ENCODE assay signal across 1 cellular context in the genomic region with DNA sequence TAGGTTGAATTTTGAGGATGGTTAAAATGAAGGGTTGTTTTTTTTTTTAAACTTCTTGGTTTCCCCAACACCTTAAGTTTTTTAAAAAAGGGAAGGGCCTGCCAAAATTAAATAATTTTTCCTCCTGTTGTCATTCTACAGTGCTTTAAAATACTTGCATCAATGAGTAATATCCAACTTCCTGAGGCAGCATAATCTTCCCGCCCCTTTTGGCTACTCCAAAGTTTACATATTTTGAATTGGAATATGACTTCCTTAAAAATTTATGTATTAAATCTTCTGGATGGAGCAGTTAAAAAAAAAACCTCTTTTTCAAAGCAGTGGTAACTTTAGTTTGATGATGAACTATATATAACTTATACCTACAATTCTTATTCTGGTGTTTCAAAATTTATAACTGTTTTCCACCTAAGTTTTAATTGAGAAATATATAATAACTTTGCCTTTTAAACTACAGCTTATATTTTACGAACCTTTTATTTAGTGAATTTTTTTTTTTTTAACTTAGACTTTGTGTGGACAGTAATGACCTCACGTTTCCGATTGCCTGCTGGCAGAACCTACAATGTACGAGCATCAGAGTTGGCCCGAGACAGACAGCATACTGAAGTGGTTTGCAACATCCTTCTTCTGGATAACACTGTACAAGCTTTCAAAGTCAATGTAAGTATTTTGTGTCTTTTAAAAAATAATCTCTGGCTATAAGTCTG.
TF ChIP-seq lines count a peak whose summit lies in the region.

No MANE protein-coding gene starts in this region.

TF ChIP-seq in GM23338, 12 proteins besides CTCF, POLR2A, EP300 and RAD21 (continued from another document):
- TF ChIP-seq, protein P1, sequence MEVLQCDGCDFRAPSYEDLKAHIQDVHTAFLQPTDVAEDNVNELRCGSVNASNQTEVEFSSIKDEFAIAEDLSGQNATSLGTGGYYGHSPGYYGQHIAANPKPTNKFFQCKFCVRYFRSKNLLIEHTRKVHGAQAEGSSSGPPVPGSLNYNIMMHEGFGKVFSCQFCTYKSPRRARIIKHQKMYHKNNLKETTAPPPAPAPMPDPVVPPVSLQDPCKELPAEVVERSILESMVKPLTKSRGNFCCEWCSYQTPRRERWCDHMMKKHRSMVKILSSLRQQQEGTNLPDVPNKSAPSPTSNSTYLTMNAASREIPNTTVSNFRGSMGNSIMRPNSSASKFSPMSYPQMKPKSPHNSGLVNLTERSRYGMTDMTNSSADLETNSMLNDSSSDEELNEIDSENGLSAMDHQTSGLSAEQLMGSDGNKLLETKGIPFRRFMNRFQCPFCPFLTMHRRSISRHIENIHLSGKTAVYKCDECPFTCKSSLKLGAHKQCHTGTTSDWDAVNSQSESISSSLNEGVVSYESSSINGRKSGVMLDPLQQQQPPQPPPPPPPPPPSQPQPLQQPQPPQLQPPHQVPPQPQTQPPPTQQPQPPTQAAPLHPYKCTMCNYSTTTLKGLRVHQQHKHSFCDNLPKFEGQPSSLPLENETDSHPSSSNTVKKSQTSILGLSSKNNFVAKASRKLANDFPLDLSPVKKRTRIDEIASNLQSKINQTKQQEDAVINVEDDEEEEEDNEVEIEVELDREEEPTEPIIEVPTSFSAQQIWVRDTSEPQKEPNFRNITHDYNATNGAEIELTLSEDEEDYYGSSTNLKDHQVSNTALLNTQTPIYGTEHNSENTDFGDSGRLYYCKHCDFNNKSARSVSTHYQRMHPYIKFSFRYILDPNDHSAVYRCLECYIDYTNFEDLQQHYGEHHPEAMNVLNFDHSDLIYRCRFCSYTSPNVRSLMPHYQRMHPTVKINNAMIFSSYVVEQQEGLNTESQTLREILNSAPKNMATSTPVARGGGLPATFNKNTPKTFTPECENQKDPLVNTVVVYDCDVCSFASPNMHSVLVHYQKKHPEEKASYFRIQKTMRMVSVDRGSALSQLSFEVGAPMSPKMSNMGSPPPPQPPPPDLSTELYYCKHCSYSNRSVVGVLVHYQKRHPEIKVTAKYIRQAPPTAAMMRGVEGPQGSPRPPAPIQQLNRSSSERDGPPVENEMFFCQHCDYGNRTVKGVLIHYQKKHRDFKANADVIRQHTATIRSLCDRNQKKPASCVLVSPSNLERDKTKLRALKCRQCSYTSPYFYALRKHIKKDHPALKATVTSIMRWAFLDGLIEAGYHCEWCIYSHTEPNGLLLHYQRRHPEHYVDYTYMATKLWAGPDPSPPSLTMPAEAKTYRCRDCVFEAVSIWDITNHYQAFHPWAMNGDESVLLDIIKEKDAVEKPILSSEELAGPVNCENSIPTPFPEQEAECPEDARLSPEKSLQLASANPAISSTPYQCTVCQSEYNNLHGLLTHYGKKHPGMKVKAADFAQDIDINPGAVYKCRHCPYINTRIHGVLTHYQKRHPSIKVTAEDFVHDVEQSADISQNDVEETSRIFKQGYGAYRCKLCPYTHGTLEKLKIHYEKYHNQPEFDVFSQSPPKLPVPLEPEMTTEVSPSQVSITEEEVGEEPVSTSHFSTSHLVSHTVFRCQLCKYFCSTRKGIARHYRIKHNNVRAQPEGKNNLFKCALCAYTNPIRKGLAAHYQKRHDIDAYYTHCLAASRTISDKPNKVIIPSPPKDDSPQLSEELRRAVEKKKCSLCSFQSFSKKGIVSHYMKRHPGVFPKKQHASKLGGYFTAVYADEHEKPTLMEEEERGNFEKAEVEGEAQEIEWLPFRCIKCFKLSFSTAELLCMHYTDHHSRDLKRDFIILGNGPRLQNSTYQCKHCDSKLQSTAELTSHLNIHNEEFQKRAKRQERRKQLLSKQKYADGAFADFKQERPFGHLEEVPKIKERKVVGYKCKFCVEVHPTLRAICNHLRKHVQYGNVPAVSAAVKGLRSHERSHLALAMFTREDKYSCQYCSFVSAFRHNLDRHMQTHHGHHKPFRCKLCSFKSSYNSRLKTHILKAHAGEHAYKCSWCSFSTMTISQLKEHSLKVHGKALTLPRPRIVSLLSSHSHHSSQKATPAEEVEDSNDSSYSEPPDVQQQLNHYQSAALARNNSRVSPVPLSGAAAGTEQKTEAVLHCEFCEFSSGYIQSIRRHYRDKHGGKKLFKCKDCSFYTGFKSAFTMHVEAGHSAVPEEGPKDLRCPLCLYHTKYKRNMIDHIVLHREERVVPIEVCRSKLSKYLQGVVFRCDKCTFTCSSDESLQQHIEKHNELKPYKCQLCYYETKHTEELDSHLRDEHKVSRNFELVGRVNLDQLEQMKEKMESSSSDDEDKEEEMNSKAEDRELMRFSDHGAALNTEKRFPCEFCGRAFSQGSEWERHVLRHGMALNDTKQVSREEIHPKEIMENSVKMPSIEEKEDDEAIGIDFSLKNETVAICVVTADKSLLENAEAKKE (CRISPR knock-in tag; IDR thresholded peaks at IDR 0.05): no peak
- TF ChIP-seq NANOG (IDR thresholded peaks at IDR 0.05; ENCODE audit: borderline replicate concordance) (no peak), EZH2phosphoT487 (IDR thresholded peaks at IDR 0.05; ENCODE audit: unreplicated experiment) (no peak)
- TF ChIP-seq, protein P2, sequence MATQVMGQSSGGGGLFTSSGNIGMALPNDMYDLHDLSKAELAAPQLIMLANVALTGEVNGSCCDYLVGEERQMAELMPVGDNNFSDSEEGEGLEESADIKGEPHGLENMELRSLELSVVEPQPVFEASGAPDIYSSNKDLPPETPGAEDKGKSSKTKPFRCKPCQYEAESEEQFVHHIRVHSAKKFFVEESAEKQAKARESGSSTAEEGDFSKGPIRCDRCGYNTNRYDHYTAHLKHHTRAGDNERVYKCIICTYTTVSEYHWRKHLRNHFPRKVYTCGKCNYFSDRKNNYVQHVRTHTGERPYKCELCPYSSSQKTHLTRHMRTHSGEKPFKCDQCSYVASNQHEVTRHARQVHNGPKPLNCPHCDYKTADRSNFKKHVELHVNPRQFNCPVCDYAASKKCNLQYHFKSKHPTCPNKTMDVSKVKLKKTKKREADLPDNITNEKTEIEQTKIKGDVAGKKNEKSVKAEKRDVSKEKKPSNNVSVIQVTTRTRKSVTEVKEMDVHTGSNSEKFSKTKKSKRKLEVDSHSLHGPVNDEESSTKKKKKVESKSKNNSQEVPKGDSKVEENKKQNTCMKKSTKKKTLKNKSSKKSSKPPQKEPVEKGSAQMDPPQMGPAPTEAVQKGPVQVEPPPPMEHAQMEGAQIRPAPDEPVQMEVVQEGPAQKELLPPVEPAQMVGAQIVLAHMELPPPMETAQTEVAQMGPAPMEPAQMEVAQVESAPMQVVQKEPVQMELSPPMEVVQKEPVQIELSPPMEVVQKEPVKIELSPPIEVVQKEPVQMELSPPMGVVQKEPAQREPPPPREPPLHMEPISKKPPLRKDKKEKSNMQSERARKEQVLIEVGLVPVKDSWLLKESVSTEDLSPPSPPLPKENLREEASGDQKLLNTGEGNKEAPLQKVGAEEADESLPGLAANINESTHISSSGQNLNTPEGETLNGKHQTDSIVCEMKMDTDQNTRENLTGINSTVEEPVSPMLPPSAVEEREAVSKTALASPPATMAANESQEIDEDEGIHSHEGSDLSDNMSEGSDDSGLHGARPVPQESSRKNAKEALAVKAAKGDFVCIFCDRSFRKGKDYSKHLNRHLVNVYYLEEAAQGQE (IDR thresholded peaks at IDR 0.05; ENCODE audit: unreplicated experiment): no peak
TF ChIP-seq in GM23338: peak in this region for 0.
